Comparison of ENCODE assay signal across 2 cellular contexts in the genomic region with DNA sequence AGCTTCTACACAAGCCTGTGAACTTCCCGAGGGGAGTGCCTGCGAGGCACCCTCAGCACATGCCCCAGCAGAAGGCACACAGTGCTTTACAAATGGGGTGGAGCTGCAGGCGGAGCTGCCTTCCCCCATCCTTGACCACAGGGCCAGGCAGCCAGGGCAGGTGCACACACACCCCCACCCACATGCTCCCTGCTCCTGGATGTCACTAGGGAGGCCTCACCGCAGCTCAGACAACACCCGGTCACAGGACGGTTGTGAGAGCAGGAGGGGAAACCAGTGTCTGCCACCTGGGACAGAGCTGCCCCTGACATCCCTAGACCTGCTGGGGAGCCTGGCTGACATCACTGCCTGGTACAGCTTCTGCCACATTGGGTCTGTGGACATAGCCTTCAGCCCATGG. TPM values are rescaled to one million over a fixed set of nuclear protein-coding genes. Genes with fewer than 3 reads are reported as not detected.
"Had no signal": no experiment of that assay in that cellular context is flagged by ENCODE, and none has a peak within 500 bp of the region (broad histone marks: within the 10 kb centered on the region; RNA-seq: fewer than 3 reads in every experiment).

No MANE protein-coding gene starts in this region.

RNA-seq across cellular contexts. Expression of gene TUBB8B, which starts 39.7 kb away (rescaled TPM):
- total RNA-seq: HT1080, IMR-90 had no signal
- polyA plus RNA-seq: IMR-90 had no signal
